8 cellular contexts compared by ENCODE assay signal in the genomic region with DNA sequence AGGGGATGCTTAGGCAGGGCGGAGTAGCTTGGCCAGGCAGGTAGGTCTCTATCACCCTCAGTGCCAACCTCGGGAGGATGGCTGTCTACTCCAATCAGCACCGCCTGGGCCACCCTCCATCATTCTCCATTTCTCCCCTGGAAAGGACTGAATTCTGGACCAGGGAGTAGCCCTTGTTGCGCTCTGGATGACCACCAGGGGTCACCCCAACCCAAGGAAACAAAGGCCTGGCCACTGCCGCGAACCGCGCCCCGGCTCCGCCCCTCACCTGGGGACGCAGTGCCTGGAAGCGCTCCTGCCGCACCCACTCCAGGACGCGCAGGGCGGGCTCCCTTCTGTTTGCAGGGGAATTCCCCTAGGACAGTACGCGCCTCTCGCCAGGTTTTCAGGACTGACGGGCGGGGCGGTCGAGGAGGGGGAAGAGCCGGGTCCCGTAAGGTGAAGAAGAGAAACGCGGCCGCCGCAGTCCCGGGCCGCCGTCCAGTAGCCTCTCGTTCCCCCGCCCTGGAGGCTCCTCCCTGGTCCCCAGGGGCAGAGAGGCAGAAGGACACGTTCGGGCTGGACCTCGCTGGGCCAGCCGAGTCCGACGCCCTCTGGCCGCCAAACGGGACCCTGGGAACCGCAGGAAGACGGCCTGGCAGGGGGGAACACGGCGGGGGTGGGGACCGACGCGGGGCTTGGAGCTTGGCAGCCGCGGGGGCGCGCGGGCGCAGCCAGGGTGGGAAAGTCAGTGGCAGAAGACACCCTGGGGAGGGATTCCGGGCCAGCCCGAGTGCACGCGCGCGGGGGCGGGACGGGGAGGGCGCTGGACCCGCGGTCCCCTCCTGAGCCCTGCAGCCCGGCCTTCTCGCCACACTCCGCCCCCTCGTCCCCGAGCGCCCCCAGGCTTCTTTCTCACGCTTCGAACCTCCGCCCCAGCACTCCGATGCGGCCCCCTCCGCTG. TPM values are rescaled to one million over a fixed set of nuclear protein-coding genes. Genes with fewer than 3 reads are reported as not detected.
A peak's percentile ranks its signal among the peaks of the same experiment; 100 is the strongest.
DNase-seq lines count a peak whose midpoint lies in the region; ATAC-seq and TF ChIP-seq lines count a peak whose summit lies in the region.

No MANE protein-coding gene starts in this region.

- peak; percentile 77 for ATAC-seq in GM19324 (IDR thresholded peaks at IDR 0.05; ENCODE audit: low FRiP score, unreplicated experiment)
- peak; percentile 65 for ATAC-seq in HG03571 (IDR thresholded peaks at IDR 0.05; ENCODE audit: unreplicated experiment)
- peak; percentile 95 for ATAC-seq in activated CD8-positive, alpha-beta memory T cell treated with anti-CD3 and anti-CD28 coated beads, Interleukin-2, amount 10 ng/mL, durations not matched to agents 7 days and 5 days

- CTCF ChIA-PET in activated CD8-positive, alpha-beta memory T cell treated with anti-CD3 and anti-CD28 coated beads, Interleukin-2, amount 10 ng/mL, durations not matched to agents 7 days and 5 days (lab: Charles Lee) = interaction anchor here (0.6 to 6.2 kb wide), 21 partner anchors 11 to 544 kb away, joined by 3 to 73 read pairs (median 4); no protein-coding TSS in a partner anchor

- H3K27ac Mint-ChIP-seq in activated CD8-positive, alpha-beta memory T cell treated with anti-CD3 and anti-CD28 coated beads, Interleukin-2, amount 10 ng/mL, durations not matched to agents 7 days and 5 days = no peak overlapping the region
- no peak overlapping the region for H3K27ac Mint-ChIP-seq in endodermal cell

- peaks cover 60% of the 10 kb centered on the region for H3K27me3 Mint-ChIP-seq in activated CD8-positive, alpha-beta memory T cell treated with anti-CD3 and anti-CD28 coated beads, Interleukin-2, amount 10 ng/mL, durations not matched to agents 7 days and 5 days
- peaks cover 90% of the 10 kb centered on the region for H3K27me3 Mint-ChIP-seq in endodermal cell (ENCODE audit: insufficient read depth)

- peak overlapping the region; percentile 71 for H3K4me3 Mint-ChIP-seq in activated CD8-positive, alpha-beta memory T cell treated with anti-CD3 and anti-CD28 coated beads, Interleukin-2, amount 10 ng/mL, durations not matched to agents 7 days and 5 days
- H3K4me3 Mint-ChIP-seq in endodermal cell = peak overlapping the region; percentile 63

- H3K27ac ChIP-seq in endodermal cell (ENCODE audit: low read depth, low read length) (no peak overlapping the region), mesodermal cell (ENCODE audit: low read depth, low read length, severe bottlenecking) (no peak overlapping the region)

- no peak overlapping the region for H3K9ac ChIP-seq in endodermal cell (ENCODE audit: extremely low read depth, low read length, poor library complexity, severe bottlenecking)

- peak; percentile 95 for TF ChIP-seq CTCF in endodermal cell (conservative IDR thresholded peaks at IDR 0.05)

- H3K36me3 Mint-ChIP-seq in activated CD8-positive, alpha-beta memory T cell treated with anti-CD3 and anti-CD28 coated beads, Interleukin-2, amount 10 ng/mL, durations not matched to agents 7 days and 5 days = no peaks in the 10 kb centered on the region
- no peaks in the 10 kb centered on the region for H3K36me3 Mint-ChIP-seq in endodermal cell (ENCODE audit: low read depth)

- H3K9me3 ChIP-seq in endodermal cell (ENCODE audit: control insufficient read depth, low read length) (no peaks in the 10 kb centered on the region), mesodermal cell (ENCODE audit: control insufficient read depth, low read length) (no peaks in the 10 kb centered on the region)

- H3K4me3 ChIP-seq in endodermal cell (ENCODE audit: low read length) = peak overlapping the region; percentile 79
- peak overlapping the region; percentile 55 for H3K4me3 ChIP-seq in mesodermal cell (ENCODE audit: extremely low read depth, insufficient read depth, low read length, poor library complexity, severe bottlenecking)

- H3K36me3 ChIP-seq in endodermal cell (ENCODE audit: control insufficient read depth, insufficient read depth, low read length) (no peaks in the 10 kb centered on the region), mesodermal cell (ENCODE audit: control insufficient read depth, insufficient read depth, low read length) (no peaks in the 10 kb centered on the region)

- no peaks in the 10 kb centered on the region for H3K9me3 Mint-ChIP-seq in activated CD8-positive, alpha-beta memory T cell treated with anti-CD3 and anti-CD28 coated beads, Interleukin-2, amount 10 ng/mL, durations not matched to agents 7 days and 5 days (ENCODE audit: low read depth)
- H3K9me3 Mint-ChIP-seq in endodermal cell = no peaks in the 10 kb centered on the region

- peaks cover 21% of the 10 kb centered on the region for H3K4me1 Mint-ChIP-seq in activated CD8-positive, alpha-beta memory T cell treated with anti-CD3 and anti-CD28 coated beads, Interleukin-2, amount 10 ng/mL, durations not matched to agents 7 days and 5 days
- peaks cover 8% of the 10 kb centered on the region for H3K4me1 Mint-ChIP-seq in endodermal cell

- peaks cover 79% of the 10 kb centered on the region for H3K27me3 ChIP-seq in endodermal cell (ENCODE audit: control insufficient read depth, insufficient read depth, low read length, poor library complexity, severe bottlenecking)

- WGBS in endodermal cell (ENCODE audit: insufficient coverage in 1 of 2, insufficient read length in 1 of 2), 2 experiments = 0 to 1% methylated on average over 12 to 78 of the region's 78 CpGs
- WGBS in mesodermal cell (ENCODE audit: insufficient coverage in 2 of 2), 2 experiments = 0% methylated on average over 24 to 67 of the region's 78 CpGs

- H3K4me1 ChIP-seq in endodermal cell (ENCODE audit: control insufficient read depth, insufficient read depth, low read length) = no peaks in the 10 kb centered on the region
- H3K4me1 ChIP-seq in mesodermal cell (ENCODE audit: control insufficient read depth, insufficient read depth, low read length, poor library complexity, severe bottlenecking) = no peaks in the 10 kb centered on the region

- DNase-seq in Ammon's horn (ENCODE audit: low spot score) = peak; percentile 85
- DNase-seq in NK-92 (lab: John Stamatoyannopoulos, UW; ENCODE audit: unreplicated experiment) = peak; percentile 36
- peak; percentile 91 for DNase-seq in activated CD8-positive, alpha-beta memory T cell treated with anti-CD3 and anti-CD28 coated beads, Interleukin-2, amount 10 ng/mL, durations not matched to agents 7 days and 5 days
- peak; percentile 97 for DNase-seq in endodermal cell
- peak; percentile 71 for DNase-seq in stimulated activated CD8-positive, alpha-beta memory T cell treated with anti-CD3 and anti-CD28 coated beads, Interleukin-12 subunit alpha, Interleukin-12 subunit beta, amount 100 ng/mL, for 4 hours (ENCODE audit: low read depth)

RNA-seq across cellular contexts. Expression of gene SCN4B, which starts 7.1 kb away (rescaled TPM):
- total RNA-seq in activated CD8-positive, alpha-beta memory T cell treated with anti-CD3 and anti-CD28 coated beads, Interleukin-2, amount 10 ng/mL, durations not matched to agents 7 days and 5 days = under 1 TPM in 1 of 2 experiments, not detected in 1; 0.54 TPM
- under 1 TPM; 0.15 to 0.20 TPM for total RNA-seq in endodermal cell
- polyA plus RNA-seq in endodermal cell (2013, experiment 1 of 2) = 2.2 TPM
- 1.9 TPM for polyA plus RNA-seq in endodermal cell (2013, experiment 2 of 2)
- polyA plus RNA-seq in mesodermal cell (2013, experiment 1 of 2) = 0.70 TPM
- polyA plus RNA-seq in mesodermal cell (2013, experiment 2 of 2) = 0.86 TPM

RNA-seq across cellular contexts. Expression of gene SCN2B, which starts 30.9 kb away (rescaled TPM):
- total RNA-seq in activated CD8-positive, alpha-beta memory T cell treated with anti-CD3 and anti-CD28 coated beads, Interleukin-2, amount 10 ng/mL, durations not matched to agents 7 days and 5 days = not detected
- total RNA-seq in endodermal cell = under 1 TPM; 0.11 to 0.20 TPM
- 0.32 TPM for polyA plus RNA-seq in endodermal cell (2013, experiment 1 of 2)
- polyA plus RNA-seq in endodermal cell (2013, experiment 2 of 2) = 0.17 TPM
- polyA plus RNA-seq in mesodermal cell (2013, experiment 1 of 2) = 0.15 TPM
- 0.10 TPM for polyA plus RNA-seq in mesodermal cell (2013, experiment 2 of 2)

RNA-seq across cellular contexts. Expression of gene SMIM35, which starts 58.8 kb away (rescaled TPM):
- 1 to 10 TPM; 3.2 to 4.0 TPM for total RNA-seq in activated CD8-positive, alpha-beta memory T cell treated with anti-CD3 and anti-CD28 coated beads, Interleukin-2, amount 10 ng/mL, durations not matched to agents 7 days and 5 days
- not detected for total RNA-seq in endodermal cell
- not detected for polyA plus RNA-seq in endodermal cell (2013, experiment 1 of 2)
- not detected for polyA plus RNA-seq in endodermal cell (2013, experiment 2 of 2)
- not detected for polyA plus RNA-seq in mesodermal cell (2013, experiment 1 of 2)
- not detected for polyA plus RNA-seq in mesodermal cell (2013, experiment 2 of 2)

Comparison
In these comparisons a context has a peak if more than half of its experiments do, and no peak if none do; other contexts are left out.
1. DNase-seq: peak in every context shown above with its lines; median percentile 97 in endodermal cell; 91 in activated CD8-positive, alpha-beta memory T cell treated with anti-CD3 and anti-CD28 coated beads, Interleukin-2, amount 10 ng/mL, durations not matched to agents 7 days and 5 days; 85 in Ammon's horn; 71 in stimulated activated CD8-positive, alpha-beta memory T cell treated with anti-CD3 and anti-CD28 coated beads, Interleukin-12 subunit alpha, Interleukin-12 subunit beta, amount 100 ng/mL, for 4 hours; 36 in NK-92.
2. RNA of gene SMIM35, which starts 58.8 kb away (total RNA-seq): 3.2 to 4.0 TPM in activated CD8-positive, alpha-beta memory T cell treated with anti-CD3 and anti-CD28 coated beads, Interleukin-2, amount 10 ng/mL, durations not matched to agents 7 days and 5 days; not detected in endodermal cell; every median in the first group is over 4 times any median in the second.
3. Peak in every context shown above with its lines, with median percentiles within 50 percentile points of each other: ATAC-seq.